In genomic region chr7:71236488-71237179, GRCh38 we compare ENCODE assay signal across 17 cellular contexts.
DNase-seq lines count a peak whose midpoint lies in the region; ATAC-seq and TF ChIP-seq lines count a peak whose summit lies in the region.
"Had no signal": no experiment of that assay in that cellular context is flagged by ENCODE, and none has a peak within 500 bp of the region (broad histone marks: within the 10 kb centered on the region; RNA-seq: fewer than 3 reads in every experiment).

No MANE protein-coding gene starts in this region.

- CTCF ChIA-PET in HEK293T (lab: Yijun Ruan, JAX), result no interaction called here

- H3K4me1 ChIP-seq in iPS-18a (ENCODE audit: control insufficient read depth, low read depth, low read length), result peaks cover 24% of the 10 kb centered on the region
- H3K4me1 ChIP-seq: Peyer's patch had no signal

- ATAC-seq in sciatic nerve, result peak; percentile 63

- H3K27me3 ChIP-seq in iPS-18a (ENCODE audit: control insufficient read depth, insufficient read depth, low read length), result no peaks in the 10 kb centered on the region
- H3K27me3 ChIP-seq: Peyer's patch had no signal

- H3K27me3 Mint-ChIP-seq in activated T-cell treated with anti-CD3 and anti-CD28 coated beads, Interleukin-2, amount 50 U/mL, for 24 hours, result no peaks in the 10 kb centered on the region
- H3K27me3 Mint-ChIP-seq: activated CD4-positive, alpha-beta memory T cell treated with anti-CD3 and anti-CD28 coated beads for 36 hours; B cell had no signal

- H3K4me3 Mint-ChIP-seq in activated T-cell treated with anti-CD3 and anti-CD28 coated beads, Interleukin-2, amount 50 U/mL, for 24 hours, result no peak overlapping the region
- H3K4me3 Mint-ChIP-seq: activated CD4-positive, alpha-beta memory T cell treated with anti-CD3 and anti-CD28 coated beads for 36 hours; B cell had no signal

- H3K36me3 ChIP-seq in iPS-18a (ENCODE audit: control insufficient read depth, low read depth, low read length), result no peaks in the 10 kb centered on the region
- H3K36me3 ChIP-seq: Peyer's patch had no signal

- POLR2A ChIA-PET in HEK293T (lab: Yijun Ruan, JAX), result no interaction called here

- H3K4me3 ChIP-seq in iPS-18a (ENCODE audit: low read length), result no peak overlapping the region
- H3K4me3 ChIP-seq: Peyer's patch had no signal

- H3K27ac ChIP-seq in angular gyrus (ENCODE audit: low read depth, low read length) (peak overlapping the region; percentile 74), iPS-18a (ENCODE audit: low read length) (no peak overlapping the region)

- peaks cover 22% of the 10 kb centered on the region for H3K9me3 Mint-ChIP-seq in activated T-cell treated with anti-CD3 and anti-CD28 coated beads, Interleukin-2, amount 50 U/mL, for 24 hours

- intact Hi-C loops in sciatic nerve (cut with DNase I), result no loop called here

- DNase-seq in NCI-H1105 (lab: John Stamatoyannopoulos, UW), result peak; percentile 21
- no peak for DNase-seq in sciatic nerve (ENCODE audit: low spot score)
- no peak for DNase-seq in HEK293T (ENCODE audit: extremely low spot score)
- DNase-seq in DMS53 treated with DMSO at 0.1 percent for 48 hours (lab: John Stamatoyannopoulos, UW; ENCODE audit: unreplicated experiment), result no peak
- DNase-seq in NK-92 (lab: John Stamatoyannopoulos, UW; ENCODE audit: unreplicated experiment), result no peak
- DNase-seq in activated T-cell treated with anti-CD3 and anti-CD28 coated beads, Interleukin-2, amount 50 U/mL, for 24 hours, result no peak
- DNase-seq: activated CD4-positive, alpha-beta memory T cell treated with anti-CD3 and anti-CD28 coated beads for 36 hours; Kasumi-1; kidney; midbrain; NCI-H187 treated with DMSO at 0.1 percent for 48 hours; NCI-H524 treated with DMSO at 0.1 percent for 48 hours; Peyer's patch; stimulated activated CD4-positive, alpha-beta T cell treated with anti-CD3 and anti-CD28 coated beads, Interleukin-15, amount 100 ng/mL, for 24 hours had no signal

- H3K4me1 Mint-ChIP-seq in activated T-cell treated with anti-CD3 and anti-CD28 coated beads, Interleukin-2, amount 50 U/mL, for 24 hours (ENCODE audit: low read depth), result no peaks in the 10 kb centered on the region
- H3K4me1 Mint-ChIP-seq: B cell had no signal

- H3K36me3 Mint-ChIP-seq in activated T-cell treated with anti-CD3 and anti-CD28 coated beads, Interleukin-2, amount 50 U/mL, for 24 hours (ENCODE audit: low read depth), result no peaks in the 10 kb centered on the region

- no peak overlapping the region for H3K27ac Mint-ChIP-seq in activated T-cell treated with anti-CD3 and anti-CD28 coated beads, Interleukin-2, amount 50 U/mL, for 24 hours
- H3K27ac Mint-ChIP-seq: activated CD4-positive, alpha-beta memory T cell treated with anti-CD3 and anti-CD28 coated beads for 36 hours; B cell had no signal

- H3K9ac ChIP-seq in iPS-18a (ENCODE audit: low read length), result peak overlapping the region; percentile 52

- H3K9me3 ChIP-seq in iPS-18a (ENCODE audit: control insufficient read depth, low read depth, low read length), result no peaks in the 10 kb centered on the region
- H3K9me3 ChIP-seq: Peyer's patch had no signal

TF ChIP-seq in HEK293T, 16 proteins besides CTCF, POLR2A, EP300 and RAD21:
- no peak for TF ChIP-seq SP1 (IDR thresholded peaks at IDR 0.05)
- no peak for TF ChIP-seq SUZ12 (IDR thresholded peaks at IDR 0.05)
- no peak for TF ChIP-seq PKNOX1 (IDR thresholded peaks at IDR 0.05)
- no peak for TF ChIP-seq ELF4 (IDR thresholded peaks at IDR 0.05)
- TF ChIP-seq NFRKB (IDR thresholded peaks at IDR 0.05), result no peak
- no peak for TF ChIP-seq ZNF384 (IDR thresholded peaks at IDR 0.05)
- no peak for TF ChIP-seq TARDBP (IDR thresholded peaks at IDR 0.05)
- no peak for TF ChIP-seq ARNT (IDR thresholded peaks at IDR 0.05)
